Comparison of ENCODE assay signal across 8 cellular contexts in genomic region chr3:48739955-48740823, GRCh38. TPM values are rescaled to one million over a fixed set of nuclear protein-coding genes. Genes with fewer than 3 reads are reported as not detected.
DNase-seq lines count a peak whose midpoint lies in the region; ATAC-seq, FAIRE-seq and TF ChIP-seq lines count a peak whose summit lies in the region.

No MANE protein-coding gene starts in this region.

- no peaks in the 10 kb centered on the region for H3K36me3 ChIP-seq in RWPE2 (ENCODE audit: low read depth)
- peaks cover 0 to under 1% of the 10 kb centered on the region in 2 donors for H3K36me3 ChIP-seq in neuronal stem cell (replicated peaks in 1 of 2; ENCODE audit: control insufficient read depth in 2 of 2, insufficient read depth in 2 of 2, low read length in 2 of 2)
- H3K36me3 ChIP-seq in thoracic aorta, result peaks cover 3% of the 10 kb centered on the region

- H3K18ac ChIP-seq in neuronal stem cell (ENCODE audit: low read length), result peak overlapping the region; percentile 90

- H2BK15ac ChIP-seq in neuronal stem cell (ENCODE audit: low read length), result peak overlapping the region; percentile 1

- TF ChIP-seq CTCF in RWPE2 (IDR thresholded peaks at IDR 0.05; ENCODE audit: poor library complexity, severe bottlenecking) (peak; percentile 83), thoracic aorta (IDR thresholded peaks at IDR 0.05) (peak; percentile 73)

- H3K27ac ChIP-seq in RWPE2 (ENCODE audit: poor library complexity, severe bottlenecking) (no peak overlapping the region), neuronal stem cell (replicated peaks; ENCODE audit: low read length) (no peak overlapping the region), thoracic aorta (peak overlapping the region; percentile 47 to 52)

- no peak overlapping the region for H3K4ac ChIP-seq in neuronal stem cell (ENCODE audit: low read length)

- H3K14ac ChIP-seq in neuronal stem cell (ENCODE audit: low read length), result peak overlapping the region; percentile 67

- H4K8ac ChIP-seq in neuronal stem cell (ENCODE audit: low read depth, low read length), result no peak overlapping the region

- no peaks in the 10 kb centered on the region for H3K27me3 ChIP-seq in RWPE2 (ENCODE audit: insufficient read depth, poor library complexity, severe bottlenecking)
- no peaks in the 10 kb centered on the region for H3K27me3 ChIP-seq in neuronal stem cell (ENCODE audit: control insufficient read depth in 3 of 3, insufficient read depth in 3 of 3, low read depth in 1 of 3, low read length in 3 of 3)
- no peaks in the 10 kb centered on the region for H3K27me3 ChIP-seq in thoracic aorta (replicated peaks; ENCODE audit: insufficient read depth)

- H2BK5ac ChIP-seq in neuronal stem cell (ENCODE audit: low read length), result no peak overlapping the region

- peak; percentile 62 for DNase-seq in GM12891 (ENCODE audit: insufficient read length, low spot score)
- DNase-seq in RWPE2 (ENCODE audit: low spot score), result peak; percentile 71
- DNase-seq in activated naive CD4-positive, alpha-beta T cell (lab: John Stamatoyannopoulos, UW), result peak in 3 of 4 experiments; percentile 6 to 35 (median 22)
- peak; percentile 70 for DNase-seq in foreskin melanocyte
- peak; percentile 47 for DNase-seq in neuronal stem cell (ENCODE audit: low spot score)
- DNase-seq in thoracic aorta (ENCODE audit: low spot score), result peak; percentile 58
- DNase-seq in NOMO-1 treated with dmso at 0.1 percent for 144 hours (lab: John Stamatoyannopoulos, UW; ENCODE audit: unreplicated experiment), result no peak

- TF ChIP-seq POLR2A in GM12891 (IDR thresholded peaks at IDR 0.05; ENCODE audit: low read depth, low read length), result no peak

- H3K4me3 ChIP-seq in RWPE2 (ENCODE audit: severe bottlenecking) (no peak overlapping the region), neuronal stem cell (ENCODE audit: low read length in 2 of 2) (no peak overlapping the region), thoracic aorta (peak overlapping the region; percentile 3)

- FAIRE-seq in GM12891 (lab: Jason Lieb, UNC), result peak; percentile 89

- no peak overlapping the region for H4K91ac ChIP-seq in neuronal stem cell (ENCODE audit: low read depth, low read length, poor library complexity)

- H3K9me3 ChIP-seq in RWPE2 (ENCODE audit: severe bottlenecking), result no peaks in the 10 kb centered on the region
- H3K9me3 ChIP-seq in neuronal stem cell (replicated peaks in 1 of 2; ENCODE audit: control insufficient read depth in 2 of 2, insufficient read depth in 1 of 2, low read depth in 1 of 2, low read length in 2 of 2), result no peaks in the 10 kb centered on the region
- H3K9me3 ChIP-seq in thoracic aorta, result no peaks in the 10 kb centered on the region

- H2BK120ac ChIP-seq in neuronal stem cell (ENCODE audit: low read depth, low read length), result no peak overlapping the region

- H2BK12ac ChIP-seq in neuronal stem cell (ENCODE audit: low read length), result peak overlapping the region; percentile 35

- H2AK5ac ChIP-seq in neuronal stem cell (ENCODE audit: low read depth, low read length), result peak overlapping the region; percentile 33

- peak; percentile 87 for ATAC-seq in HG03066 (IDR thresholded peaks at IDR 0.05; ENCODE audit: low read depth, unreplicated experiment)
- peak; percentile 87 for ATAC-seq in RWPE2 (ENCODE audit: low read depth)
- ATAC-seq in thoracic aorta (ENCODE audit: insufficient number of reproducible peaks, low FRiP score, low read depth), result peak; percentile 57

- no CpG with 5 or more reads among the region's 15 CpGs for WGBS in neuronal stem cell (ENCODE audit: extremely low coverage in 2 of 2, insufficient read length in 2 of 2, insufficient replicate concordance in 1 of 2), 2 donors

- H3K4me1 ChIP-seq in RWPE2 (ENCODE audit: insufficient read depth, poor library complexity, severe bottlenecking) (peaks cover 4% of the 10 kb centered on the region), neuronal stem cell (ENCODE audit: control insufficient read depth in 2 of 2, insufficient read depth in 1 of 2, low read depth in 1 of 2, low read length in 2 of 2) (peaks cover 7 to 10% of the 10 kb centered on the region in 2 donors), thoracic aorta (ENCODE audit: control insufficient read depth in 1 of 2, low read depth in 2 of 2) (peaks cover 5 to 19% of the 10 kb centered on the region in 2 donors)

- H3K79me1 ChIP-seq in neuronal stem cell (ENCODE audit: low read depth, low read length), result no peaks in the 10 kb centered on the region

- peak overlapping the region; percentile 90 for H2AFZ ChIP-seq in neuronal stem cell (ENCODE audit: low read length)

- no peak overlapping the region for H3K9ac ChIP-seq in neuronal stem cell (ENCODE audit: low read depth, low read length, poor library complexity)

- no peak overlapping the region for H3K4me2 ChIP-seq in neuronal stem cell (ENCODE audit: insufficient read depth, low read length, poor library complexity, severe bottlenecking)

- peak overlapping the region; percentile 68 for H3K23ac ChIP-seq in neuronal stem cell (ENCODE audit: low read depth, low read length, poor library complexity)

TF ChIP-seq in GM12891, 5 proteins besides CTCF, POLR2A, EP300 and RAD21:
- TF ChIP-seq PAX5 (IDR thresholded peaks at IDR 0.05; ENCODE audit: insufficient read depth, low read length, severe bottlenecking) (no peak), POU2F2 (IDR thresholded peaks at IDR 0.05; ENCODE audit: low read depth, low read length) (no peak), TAF1 (IDR thresholded peaks at IDR 0.05; ENCODE audit: low read depth, low read length) (no peak), POLR2AphosphoS5 (IDR thresholded peaks at IDR 0.05; ENCODE audit: low read depth, low read length) (no peak), SPI1 (IDR thresholded peaks at IDR 0.05; ENCODE audit: low read depth, low read length) (no peak)

RNA-seq across cellular contexts. Expression of gene IP6K2, which starts 23.2 kb away (rescaled TPM):
- 59.7 TPM for polyA plus RNA-seq in GM12891 (2012; ENCODE audit: low read depth, missing spikeins)
- polyA plus RNA-seq in neuronal stem cell (2013, experiment 1 of 2), result 189 TPM
- polyA plus RNA-seq in neuronal stem cell (2013, experiment 2 of 2), result 187 TPM
- 10 to 100 TPM; 38.3 to 90.7 TPM for total RNA-seq in thoracic aorta

RNA-seq across cellular contexts. Expression of gene NCKIPSD, which starts 54.5 kb away (rescaled TPM):
- 22.4 TPM for polyA plus RNA-seq in GM12891 (2012; ENCODE audit: low read depth, missing spikeins)
- 17.6 TPM for polyA plus RNA-seq in neuronal stem cell (2013, experiment 1 of 2)
- 17.5 TPM for polyA plus RNA-seq in neuronal stem cell (2013, experiment 2 of 2)
- 100 to 1,000 TPM in 1 of 2 donors, 10 to 100 TPM in 1; 59.6 to 101 TPM for total RNA-seq in thoracic aorta

Comparison
In these comparisons a context has a peak if more than half of its experiments do, and no peak if none do; other contexts are left out.
1. H3K27ac ChIP-seq: peak in thoracic aorta (2 of 2); none in RWPE2 (single experiment) and neuronal stem cell (single experiment).
2. Peak in every context shown above with its lines, with median percentiles within 50 percentile points of each other: ATAC-seq.